In the genomic region with DNA sequence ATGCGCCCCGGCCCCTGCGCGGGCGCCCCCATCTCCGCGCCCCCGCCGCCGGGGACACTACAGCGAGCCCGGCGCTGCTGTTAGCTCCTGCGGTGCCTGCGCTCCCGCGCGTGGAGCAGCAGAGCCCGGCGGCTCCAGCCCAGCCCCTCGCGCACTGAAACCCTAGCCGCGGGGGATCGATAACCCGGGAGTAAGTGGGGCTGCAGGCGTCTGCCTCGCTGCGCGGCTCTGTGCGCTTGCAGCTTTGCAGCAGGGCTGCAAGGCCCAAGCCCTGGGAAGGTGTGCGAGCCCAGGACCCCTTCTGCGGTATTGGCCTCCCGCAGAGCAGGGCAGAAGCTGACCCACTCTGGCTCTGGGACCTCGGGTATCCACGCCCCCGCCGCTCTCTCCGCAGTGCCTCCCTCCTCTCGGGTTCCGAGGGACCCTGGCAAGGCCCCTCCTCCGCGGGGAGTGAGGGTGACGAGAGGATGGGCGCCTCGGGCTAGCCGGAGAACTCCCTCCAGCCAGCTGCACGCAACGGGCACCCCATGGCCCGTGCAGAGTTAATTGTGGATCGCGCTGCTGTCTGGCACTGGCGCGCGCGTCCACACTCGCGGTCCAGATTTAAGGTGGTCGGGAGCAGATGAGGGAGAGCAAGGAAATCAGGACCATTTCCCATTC, we compare ENCODE assay signal across 13 cellular contexts. TPM values are rescaled to one million over a fixed set of nuclear protein-coding genes. Genes with fewer than 3 reads are reported as not detected.
A peak's percentile ranks its signal among the peaks of the same experiment; 100 is the strongest.
DNase-seq lines count a peak whose midpoint lies in the region; ATAC-seq and TF ChIP-seq lines count a peak whose summit lies in the region.
"Had no signal": no experiment of that assay in that cellular context is flagged by ENCODE, and none has a peak within 500 bp of the region (broad histone marks: within the 10 kb centered on the region; RNA-seq: fewer than 3 reads in every experiment).

No MANE protein-coding gene starts in this region.

- no peak for ATAC-seq in lower lobe of right lung
- no peak for ATAC-seq in stimulated activated naive CD8-positive, alpha-beta T cell treated with anti-CD3 and anti-CD28 coated beads, Interleukin-15, amount 100 ng/mL, for 72 hours
- ATAC-seq: activated T-helper 17 cell treated with anti-CD3 and anti-CD28 coated beads, Interleukin-2, amount 50 U/mL, for 72 hours; stimulated activated naive CD8-positive, alpha-beta T cell treated with anti-CD3 and anti-CD28 coated beads, Interleukin-15, Interleukin-2, amounts not matched to agents 100 U/mL and 50 U/mL, for 24 hours had no signal

- H3K9me3 Mint-ChIP-seq in stimulated activated naive CD8-positive, alpha-beta T cell treated with anti-CD3 and anti-CD28 coated beads, Interleukin-15, amount 100 ng/mL, for 72 hours = no peaks in the 10 kb centered on the region
- H3K9me3 Mint-ChIP-seq: activated T-helper 17 cell treated with anti-CD3 and anti-CD28 coated beads, Interleukin-2, amount 50 U/mL, for 72 hours had no signal

- H3K4me3 ChIP-seq in HUES48 (ENCODE audit: low read depth, low read length) (peak overlapping the region; percentile 43; the same call in 1 of the 2 replicates), dorsolateral prefrontal cortex (peak overlapping the region in 58 of 59 donors; percentile 8 to 71 (median 48)), lower lobe of right lung (peak overlapping the region; percentile 54), spleen (peak overlapping the region in 4 of 8 donors; percentile 9 to 52 (median 16))

- peaks cover 98% of the 10 kb centered on the region for H3K27me3 ChIP-seq in HUES48 (ENCODE audit: control insufficient read depth, insufficient read depth, low read length)
- peaks cover 0 to 100% (median 91%) of the 10 kb centered on the region in 45 donors for H3K27me3 ChIP-seq in dorsolateral prefrontal cortex
- peaks cover 95% of the 10 kb centered on the region for H3K27me3 ChIP-seq in lower lobe of right lung (ENCODE audit: low read depth)
- peaks cover 5 to 100% (median 98%) of the 10 kb centered on the region in 7 donors for H3K27me3 ChIP-seq in spleen (replicated peaks in 1 of 7)

- TF ChIP-seq CTCF in dorsolateral prefrontal cortex (IDR thresholded peaks at IDR 0.05 in 54 of 56, conservative IDR thresholded peaks at IDR 0.05 in 2 of 56; ENCODE audit: low read depth in 1 of 56, partially characterized antibody in 56 of 56) = no peak
- TF ChIP-seq CTCF in lower lobe of right lung (IDR thresholded peaks at IDR 0.05) = no peak
- no peak for TF ChIP-seq CTCF in spleen (IDR thresholded peaks at IDR 0.05 in 8 of 11, conservative IDR thresholded peaks at IDR 0.05 in 3 of 11)

- H3K27ac Mint-ChIP-seq in stimulated activated naive CD8-positive, alpha-beta T cell treated with anti-CD3 and anti-CD28 coated beads, Interleukin-15, amount 100 ng/mL, for 72 hours = no peak overlapping the region
- H3K27ac Mint-ChIP-seq: activated T-helper 17 cell treated with anti-CD3 and anti-CD28 coated beads, Interleukin-2, amount 50 U/mL, for 72 hours had no signal

- H3K27ac ChIP-seq in HUES48 (ENCODE audit: low read depth, low read length) (no peak overlapping the region), dorsolateral prefrontal cortex (peak overlapping the region in 4 of 59 donors; percentile 8 to 39 (median 22)), lower lobe of right lung (peak overlapping the region; percentile 86), spleen (no peak overlapping the region)

- H3K27me3 Mint-ChIP-seq in stimulated activated naive CD8-positive, alpha-beta T cell treated with anti-CD3 and anti-CD28 coated beads, Interleukin-15, amount 100 ng/mL, for 72 hours = peaks cover 95% of the 10 kb centered on the region

- H3K4me1 Mint-ChIP-seq in stimulated activated naive CD8-positive, alpha-beta T cell treated with anti-CD3 and anti-CD28 coated beads, Interleukin-15, amount 100 ng/mL, for 72 hours = peaks cover 51% of the 10 kb centered on the region

- H3K36me3 ChIP-seq in HUES48 (ENCODE audit: control insufficient read depth, insufficient read depth, low read length) = no peaks in the 10 kb centered on the region
- H3K36me3 ChIP-seq in lower lobe of right lung = no peaks in the 10 kb centered on the region
- no peaks in the 10 kb centered on the region for H3K36me3 ChIP-seq in spleen

- TF ChIP-seq POLR2A in spleen (IDR thresholded peaks at IDR 0.05) = no peak

- 3 to 6% (median 4%) methylated on average over 20 to 59 of the region's 59 CpGs for WGBS in spleen, 5 donors

- intact Hi-C loops in dorsolateral prefrontal cortex (cut with DNase I) = loop anchor here (5.0 to 10.0 kb wide), 3 partner anchors 662 to 1325 kb away; a partner anchor contains a TSS
- intact Hi-C loops in lower lobe of right lung (cut with DNase I) = loop anchor here (10.0 kb wide), 1 partner anchor 665 kb away; no protein-coding TSS in a partner anchor
- intact Hi-C loops in spleen (cut with DNase I; ENCODE audit: low total_unique reads) = loop anchor here (10.0 kb wide), 1 partner anchor 665 kb away; no protein-coding TSS in a partner anchor

- no peak for DNase-seq in dorsolateral prefrontal cortex
- DNase-seq in lower lobe of right lung = peak; percentile 46
- DNase-seq in spleen = peak; percentile 58
- DNase-seq in stimulated activated naive CD8-positive, alpha-beta T cell treated with anti-CD3 and anti-CD28 coated beads, Interleukin-15, amount 100 ng/mL, for 72 hours = no peak
- no peak for DNase-seq in activated effector memory CD4-positive, alpha-beta T cell treated with anti-CD3 and anti-CD28 coated beads, Interleukin-2, amount 50 U/mL, for 16 hours
- DNase-seq in iPS-NIHi11 (ENCODE audit: low spot score) = no peak
- DNase-seq: activated CD4-positive, alpha-beta T cell treated with anti-CD3 and anti-CD28 coated beads, Interleukin-2, amount 50 U/mL, for 1 hour; hippocampal formation; NCI-H526 treated with DMSO at 0.1 percent for 48 hours; Right ventricle myocardium superior; stimulated activated naive CD8-positive, alpha-beta T cell treated with anti-CD3 and anti-CD28 coated beads, Interleukin-15, Interleukin-2, amounts not matched to agents 100 U/mL and 50 U/mL, for 24 hours had no signal

- H3K4me3 Mint-ChIP-seq in stimulated activated naive CD8-positive, alpha-beta T cell treated with anti-CD3 and anti-CD28 coated beads, Interleukin-15, amount 100 ng/mL, for 72 hours = no peak overlapping the region
- H3K4me3 Mint-ChIP-seq: activated T-helper 17 cell treated with anti-CD3 and anti-CD28 coated beads, Interleukin-2, amount 50 U/mL, for 72 hours had no signal

- H3K9ac ChIP-seq in HUES48 (ENCODE audit: low read depth, low read length) = no peak overlapping the region

- H3K9me3 ChIP-seq in HUES48 (ENCODE audit: control insufficient read depth, insufficient read depth, low read length) (no peaks in the 10 kb centered on the region), lower lobe of right lung (no peaks in the 10 kb centered on the region), spleen (no peaks in the 10 kb centered on the region)

- H3K4me1 ChIP-seq in HUES48 (ENCODE audit: control insufficient read depth, insufficient read depth, low read length) (peaks cover 55% of the 10 kb centered on the region), lower lobe of right lung (peaks cover 62% of the 10 kb centered on the region), spleen (peaks cover 22 to 79% (median 53%) of the 10 kb centered on the region in 6 donors)

RNA-seq across cellular contexts. Expression of a gene that starts 2.2 kb away (rescaled TPM):
- total RNA-seq in dorsolateral prefrontal cortex (1 to 10 TPM in 118 of 120 experiments, under 1 TPM in 2; 0.53 to 5.9 (median 2.7) TPM), lower lobe of right lung (7.3 TPM), spleen (not detected)
- not detected for polyA plus RNA-seq in spleen
- total RNA-seq: activated T-helper 17 cell treated with anti-CD3 and anti-CD28 coated beads, Interleukin-2, amount 50 U/mL, for 72 hours; Right ventricle myocardium superior had no signal

Comparison
In these comparisons a context has a peak if more than half of its experiments do, and no peak if none do; other contexts are left out.
1. DNase-seq: peak in lower lobe of right lung (single experiment) and spleen (single experiment); none in dorsolateral prefrontal cortex (0 of 10), stimulated activated naive CD8-positive, alpha-beta T cell treated with anti-CD3 and anti-CD28 coated beads, Interleukin-15, amount 100 ng/mL, for 72 hours (0 of 2), activated effector memory CD4-positive, alpha-beta T cell treated with anti-CD3 and anti-CD28 coated beads, Interleukin-2, amount 50 U/mL, for 16 hours (single experiment) and iPS-NIHi11 (single experiment).